ENCODE assay signal across 8 cellular contexts in the genomic region with DNA sequence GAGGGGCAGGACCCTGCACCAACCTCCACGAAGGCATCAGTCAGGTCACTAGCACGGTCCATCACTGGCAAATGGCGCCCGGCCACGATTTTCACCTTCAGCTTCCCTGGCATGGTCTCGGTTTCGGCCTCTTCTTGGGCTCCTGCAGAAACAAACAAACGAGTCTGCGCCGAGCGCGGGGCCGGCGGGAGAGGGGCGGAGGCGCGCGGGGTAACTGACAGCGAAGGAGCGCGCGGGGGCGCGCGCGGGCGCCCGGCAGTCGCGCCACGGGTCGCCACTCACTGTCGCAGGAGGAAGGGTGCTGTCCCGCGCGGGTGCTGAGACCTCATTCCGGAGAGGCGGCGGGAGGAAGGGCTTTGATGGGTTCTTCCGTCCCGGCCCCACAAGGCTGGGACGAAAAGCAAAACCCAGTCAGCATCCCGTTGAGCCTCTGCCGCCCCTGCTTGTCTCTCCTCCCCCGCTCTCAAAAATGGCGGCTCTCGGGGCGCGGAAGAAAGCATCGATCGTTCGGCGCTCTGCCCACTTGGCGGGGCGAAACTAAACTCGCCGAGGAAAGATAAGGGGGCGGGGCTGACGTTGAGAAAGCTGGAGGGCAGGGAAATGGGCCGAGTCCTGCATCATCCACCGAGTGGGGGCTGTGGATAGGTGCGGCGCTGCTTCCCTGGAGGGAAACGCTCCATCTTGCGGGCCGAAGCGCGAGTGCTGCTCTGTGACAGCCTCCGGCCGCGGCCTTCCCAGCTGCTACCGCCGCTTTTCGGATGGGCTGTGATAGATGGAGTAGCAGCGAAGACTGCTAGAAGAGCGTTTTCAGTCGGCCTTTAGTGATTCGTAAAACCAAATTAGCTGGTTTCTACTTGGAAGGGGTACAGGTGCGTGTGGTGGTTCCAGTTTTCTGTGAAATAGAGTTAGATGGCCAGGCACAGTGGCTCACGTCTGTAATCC. TPM values are rescaled to one million over a fixed set of nuclear protein-coding genes. Genes with fewer than 3 reads are reported as not detected.
A peak's percentile ranks its signal among the peaks of the same experiment; 100 is the strongest.
DNase-seq lines count a peak whose midpoint lies in the region; ATAC-seq and TF ChIP-seq lines count a peak whose summit lies in the region.

A gene with protein sequence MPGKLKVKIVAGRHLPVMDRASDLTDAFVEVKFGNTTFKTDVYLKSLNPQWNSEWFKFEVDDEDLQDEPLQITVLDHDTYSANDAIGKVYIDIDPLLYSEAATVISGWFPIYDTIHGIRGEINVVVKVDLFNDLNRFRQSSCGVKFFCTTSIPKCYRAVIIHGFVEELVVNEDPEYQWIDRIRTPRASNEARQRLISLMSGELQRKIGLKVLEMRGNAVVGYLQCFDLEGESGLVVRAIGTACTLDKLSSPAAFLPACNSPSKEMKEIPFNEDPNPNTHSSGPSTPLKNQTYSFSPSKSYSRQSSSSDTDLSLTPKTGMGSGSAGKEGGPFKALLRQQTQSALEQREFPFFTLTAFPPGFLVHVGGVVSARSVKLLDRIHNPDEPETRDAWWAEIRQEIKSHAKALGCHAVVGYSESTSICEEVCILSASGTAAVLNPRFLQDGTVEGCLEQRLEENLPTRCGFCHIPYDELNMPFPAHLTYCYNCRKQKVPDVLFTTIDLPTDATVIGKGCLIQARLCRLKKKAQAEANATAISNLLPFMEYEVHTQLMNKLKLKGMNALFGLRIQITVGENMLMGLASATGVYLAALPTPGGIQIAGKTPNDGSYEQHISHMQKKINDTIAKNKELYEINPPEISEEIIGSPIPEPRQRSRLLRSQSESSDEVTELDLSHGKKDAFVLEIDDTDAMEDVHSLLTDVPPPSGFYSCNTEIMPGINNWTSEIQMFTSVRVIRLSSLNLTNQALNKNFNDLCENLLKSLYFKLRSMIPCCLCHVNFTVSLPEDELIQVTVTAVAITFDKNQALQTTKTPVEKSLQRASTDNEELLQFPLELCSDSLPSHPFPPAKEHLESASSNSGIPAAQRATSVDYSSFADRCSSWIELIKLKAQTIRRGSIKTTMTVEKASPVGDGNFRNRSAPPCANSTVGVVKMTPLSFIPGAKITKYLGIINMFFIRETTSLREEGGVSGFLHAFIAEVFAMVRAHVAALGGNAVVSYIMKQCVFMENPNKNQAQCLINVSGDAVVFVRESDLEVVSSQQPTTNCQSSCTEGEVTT (minus strand): TSS at position 505 of the 942 bp plus-strand sequence. CDS start 392 bp downstream, at position 113.

- peak; percentile 34 for TF ChIP-seq CTCF in GM10266 (IDR thresholded peaks at IDR 0.05; ENCODE audit: control insufficient read depth, insufficient read depth, low read depth, missing control alignments)
- peak; percentile 25 for TF ChIP-seq CTCF in NB4 (IDR thresholded peaks at IDR 0.05; ENCODE audit: low read depth, low read length)
- TF ChIP-seq CTCF in glutamatergic neuron (IDR thresholded peaks at IDR 0.05; ENCODE audit: partially characterized antibody, unreplicated experiment) = peak; percentile 30
- TF ChIP-seq CTCF in osteocyte (IDR thresholded peaks at IDR 0.05) = peak; percentile 34

- peak; percentile 91 for DNase-seq in GM10266 (ENCODE audit: extremely low spot score)
- peak; percentile 100 for DNase-seq in NB4 (ENCODE audit: low read depth)
- DNase-seq in SKM-1 (lab: John Stamatoyannopoulos, UW; ENCODE audit: unreplicated experiment) = peak; percentile 67
- peak; percentile 97 for DNase-seq in glutamatergic neuron
- peak; percentile 98 for DNase-seq in osteocyte (ENCODE audit: extremely low spot score, unreplicated experiment)

- no peaks in the 10 kb centered on the region for H3K9me3 Mint-ChIP-seq in activated naive CD8-positive, alpha-beta T cell (ENCODE audit: low read depth)
- H3K9me3 Mint-ChIP-seq in glutamatergic neuron (ENCODE audit: unreplicated experiment) (peaks cover 17% of the 10 kb centered on the region), osteocyte (ENCODE audit: unreplicated experiment) (peaks cover 3% of the 10 kb centered on the region)

- H3K4me1 Mint-ChIP-seq in activated naive CD8-positive, alpha-beta T cell (ENCODE audit: low read depth) = peaks cover 40% of the 10 kb centered on the region
- peaks cover 9% of the 10 kb centered on the region for H3K4me1 Mint-ChIP-seq in glutamatergic neuron (ENCODE audit: low read depth, unreplicated experiment)
- peaks cover 34% of the 10 kb centered on the region for H3K4me1 Mint-ChIP-seq in osteocyte (ENCODE audit: unreplicated experiment)

- H3K4me3 ChIP-seq in NB4 (ENCODE audit: low read depth, low read length) (peak within 1 kb of the TSS; percentile 90), thymus (ENCODE audit: low read length) (peak within 1 kb of the TSS; percentile 77)

- no peaks in the 10 kb centered on the region for H3K9me3 ChIP-seq in thymus (ENCODE audit: control insufficient read depth)

- TF ChIP-seq POLR2A in NB4 (IDR thresholded peaks at IDR 0.05; ENCODE audit: extremely low read depth, insufficient read length) = peak; percentile 93

- peaks cover 4% of the 10 kb centered on the region for H3K36me3 Mint-ChIP-seq in activated naive CD8-positive, alpha-beta T cell
- H3K36me3 Mint-ChIP-seq in glutamatergic neuron (ENCODE audit: unreplicated experiment) = no peaks in the 10 kb centered on the region
- peaks cover 8% of the 10 kb centered on the region for H3K36me3 Mint-ChIP-seq in osteocyte (ENCODE audit: unreplicated experiment)

- WGBS in thymus = 3% methylated on average over 80 of the region's 80 CpGs

- no peaks in the 10 kb centered on the region for H3K27me3 Mint-ChIP-seq in activated naive CD8-positive, alpha-beta T cell
- H3K27me3 Mint-ChIP-seq in glutamatergic neuron (ENCODE audit: unreplicated experiment) (peaks cover 13% of the 10 kb centered on the region), osteocyte (ENCODE audit: unreplicated experiment) (no peaks in the 10 kb centered on the region)

- peak within 1 kb of the TSS; percentile 91 for H3K27ac ChIP-seq in thymus (ENCODE audit: low read depth)

- peaks cover 4% of the 10 kb centered on the region for H3K4me1 ChIP-seq in thymus (ENCODE audit: control insufficient read depth, insufficient read depth, low read length)

- H3K27me3 ChIP-seq in thymus (ENCODE audit: control insufficient read depth, insufficient read depth) = no peaks in the 10 kb centered on the region

- peak; percentile 80 for ATAC-seq in HG02571 (IDR thresholded peaks at IDR 0.05; ENCODE audit: unreplicated experiment)

- H3K36me3 ChIP-seq in thymus (ENCODE audit: control insufficient read depth, insufficient read depth) = no peaks in the 10 kb centered on the region

- peak within 1 kb of the TSS; percentile 89 for H3K4me3 Mint-ChIP-seq in activated naive CD8-positive, alpha-beta T cell
- H3K4me3 Mint-ChIP-seq in glutamatergic neuron (ENCODE audit: unreplicated experiment) (peak within 1 kb of the TSS; percentile 89), osteocyte (ENCODE audit: unreplicated experiment) (peak within 1 kb of the TSS; percentile 86)

- peak within 1 kb of the TSS; percentile 83 for H3K27ac Mint-ChIP-seq in activated naive CD8-positive, alpha-beta T cell
- H3K27ac Mint-ChIP-seq in glutamatergic neuron (ENCODE audit: unreplicated experiment) (peak within 1 kb of the TSS; percentile 99), osteocyte (ENCODE audit: unreplicated experiment) (peak within 1 kb of the TSS; percentile 96)

RNA-seq across cellular contexts. Expression of the gene that starts here (rescaled TPM):
- total RNA-seq in glutamatergic neuron (ENCODE audit: unreplicated experiment) = 104 TPM
- total RNA-seq in osteocyte = 38.6 and 40.5 TPM in 2 replicates
- 45.7 TPM for polyA plus RNA-seq in thymus

Comparison
In these comparisons a context has a peak if more than half of its experiments do, and no peak if none do; other contexts are left out.
1. Peak in every context shown above with its lines: DNase-seq, ATAC-seq, H3K4me3 ChIP-seq and H3K27ac ChIP-seq.